ENCODE assay signal across 23 cellular contexts in the genomic region with DNA sequence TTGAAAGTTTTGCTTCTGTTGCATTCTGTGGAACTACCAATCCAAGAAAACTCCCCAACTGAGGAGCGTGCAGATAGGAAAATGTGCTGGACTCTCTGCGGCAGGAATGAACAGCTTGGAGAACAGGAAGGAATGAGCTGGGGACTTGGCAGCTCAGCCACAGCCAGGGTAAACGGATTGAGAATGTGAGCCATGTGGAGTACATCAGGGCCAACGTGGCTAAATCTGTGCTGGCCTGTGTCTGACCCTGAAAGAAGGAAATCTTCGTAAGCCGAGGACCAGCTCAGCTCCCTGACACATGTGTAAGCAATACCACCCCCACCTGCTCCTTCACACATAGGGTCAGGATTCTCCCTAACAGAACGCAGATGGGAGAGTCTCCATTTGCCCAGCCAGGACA.
DNase-seq lines count a peak whose midpoint lies in the region; ATAC-seq and TF ChIP-seq lines count a peak whose summit lies in the region.
"Had no signal": no experiment of that assay in that cellular context is flagged by ENCODE, and none has a peak within 500 bp of the region (broad histone marks: within the 10 kb centered on the region; RNA-seq: fewer than 3 reads in every experiment).

No MANE protein-coding gene starts in this region.

- H3K27me3 Mint-ChIP-seq in activated T-helper 2 cell treated with anti-CD3 and anti-CD28 coated beads, Interferon-gamma antibody, Interleukin-2, Interleukin-4, amounts not matched to agents 10 μg/mL and 5 μg/mL and 100 μg/mL, durations not matched to agents 14 hours and 24 hours and 36 hours (ENCODE audit: low read depth): no peaks in the 10 kb centered on the region

- H3K9me3 Mint-ChIP-seq in activated T-helper 2 cell treated with anti-CD3 and anti-CD28 coated beads, Interferon-gamma antibody, Interleukin-2, Interleukin-4, amounts not matched to agents 10 μg/mL and 5 μg/mL and 100 μg/mL, durations not matched to agents 14 hours and 24 hours and 36 hours: no peaks in the 10 kb centered on the region

- H3K4me1 Mint-ChIP-seq in activated T-helper 2 cell treated with anti-CD3 and anti-CD28 coated beads, Interferon-gamma antibody, Interleukin-2, Interleukin-4, amounts not matched to agents 10 μg/mL and 5 μg/mL and 100 μg/mL, durations not matched to agents 14 hours and 24 hours and 36 hours (ENCODE audit: low read depth): no peaks in the 10 kb centered on the region
- H3K4me1 Mint-ChIP-seq: B cell had no signal

- H3K4me3 ChIP-seq in lower lobe of right lung (no peak overlapping the region), upper lobe of right lung (no peak overlapping the region)
- H3K4me3 ChIP-seq: SK-N-MC had no signal

- H3K36me3 Mint-ChIP-seq in activated T-helper 2 cell treated with anti-CD3 and anti-CD28 coated beads, Interferon-gamma antibody, Interleukin-2, Interleukin-4, amounts not matched to agents 10 μg/mL and 5 μg/mL and 100 μg/mL, durations not matched to agents 14 hours and 24 hours and 36 hours (ENCODE audit: low read depth): no peaks in the 10 kb centered on the region

- H3K27ac Mint-ChIP-seq in activated T-helper 2 cell treated with anti-CD3 and anti-CD28 coated beads, Interferon-gamma antibody, Interleukin-2, Interleukin-4, amounts not matched to agents 10 μg/mL and 5 μg/mL and 100 μg/mL, durations not matched to agents 14 hours and 24 hours and 36 hours: no peak overlapping the region
- H3K27ac Mint-ChIP-seq: B cell; CD8-positive, alpha-beta T cell had no signal

- ATAC-seq in left ventricle myocardium superior: peak; percentile 24
- ATAC-seq in lower lobe of right lung: peak; percentile 54 to 63
- peak; percentile 62 for ATAC-seq in upper lobe of right lung
- ATAC-seq: CD8-positive, alpha-beta T cell had no signal

- no peak overlapping the region for H3K4me3 Mint-ChIP-seq in activated T-helper 2 cell treated with anti-CD3 and anti-CD28 coated beads, Interferon-gamma antibody, Interleukin-2, Interleukin-4, amounts not matched to agents 10 μg/mL and 5 μg/mL and 100 μg/mL, durations not matched to agents 14 hours and 24 hours and 36 hours (ENCODE audit: low read depth)
- H3K4me3 Mint-ChIP-seq: B cell; CD8-positive, alpha-beta T cell had no signal

- intact Hi-C loops in left ventricle myocardium superior (cut with micrococcal nuclease): no loop called here
- intact Hi-C loops in cardiac septum (cut with DNase I): no loop called here
- intact Hi-C loops in lower lobe of right lung (cut with DNase I): no loop called here
- intact Hi-C loops in upper lobe of right lung (cut with DNase I): no loop called here
- intact Hi-C loops in activated T-helper 2 cell treated with anti-CD3 and anti-CD28 coated beads, Interferon-gamma antibody, Interleukin-2, Interleukin-4, amounts not matched to agents 10 μg/mL and 5 μg/mL and 100 μg/mL, durations not matched to agents 14 hours and 24 hours and 36 hours (cut with micrococcal nuclease): no loop called here

- H3K27ac ChIP-seq in lower lobe of right lung: no peak overlapping the region
- no peak overlapping the region for H3K27ac ChIP-seq in upper lobe of right lung
- H3K27ac ChIP-seq: 22Rv1, C4-2B, SK-N-MC had no signal

- TF ChIP-seq CTCF in lower lobe of right lung (IDR thresholded peaks at IDR 0.05) (no peak), upper lobe of right lung (IDR thresholded peaks at IDR 0.05) (no peak)

- H3K36me3 ChIP-seq in lower lobe of right lung (no peaks in the 10 kb centered on the region), upper lobe of right lung (no peaks in the 10 kb centered on the region)

- H3K27me3 ChIP-seq in lower lobe of right lung (ENCODE audit: low read depth): no peaks in the 10 kb centered on the region
- H3K27me3 ChIP-seq in upper lobe of right lung: no peaks in the 10 kb centered on the region

- H3K9me3 ChIP-seq in lower lobe of right lung: no peaks in the 10 kb centered on the region
- H3K9me3 ChIP-seq in upper lobe of right lung: no peaks in the 10 kb centered on the region
- H3K9me3 ChIP-seq: Caco-2 had no signal

- H3K4me1 ChIP-seq in lower lobe of right lung (no peaks in the 10 kb centered on the region), upper lobe of right lung (no peaks in the 10 kb centered on the region)
- H3K4me1 ChIP-seq: Caco-2 had no signal

- DNase-seq in left ventricle myocardium superior: no peak
- DNase-seq in cardiac septum (ENCODE audit: low spot score): no peak
- peak; percentile 17 for DNase-seq in cerebellar cortex (ENCODE audit: low spot score)
- DNase-seq in lower lobe of right lung: no peak
- no peak for DNase-seq in upper lobe of right lung
- DNase-seq in NCI-H2171 (lab: John Stamatoyannopoulos, UW): no peak
- no peak for DNase-seq in NCI-H2227 (lab: John Stamatoyannopoulos, UW; ENCODE audit: unreplicated experiment)
- DNase-seq in activated T-helper 2 cell treated with anti-CD3 and anti-CD28 coated beads, Interferon-gamma antibody, Interleukin-2, Interleukin-4, amounts not matched to agents 10 μg/mL and 5 μg/mL and 100 μg/mL, durations not matched to agents 14 hours and 24 hours and 36 hours (ENCODE audit: low spot score): no peak
- DNase-seq: Caco-2; CD8-positive, alpha-beta T cell; DMS79; Karpas-422; NCI-H1092 treated with DMSO at 0.1 percent for 48 hours; NCI-H1436; NCI-H187; NCI-H2081 treated with DMSO at 0.1 percent for 48 hours; NCI-H2171 treated with DMSO at 0.1 percent for 48 hours; NCI-H526 treated with DMSO at 0.1 percent for 48 hours; SIG-M5 had no signal
